8 cellular contexts compared by ENCODE assay signal in the genomic region with DNA sequence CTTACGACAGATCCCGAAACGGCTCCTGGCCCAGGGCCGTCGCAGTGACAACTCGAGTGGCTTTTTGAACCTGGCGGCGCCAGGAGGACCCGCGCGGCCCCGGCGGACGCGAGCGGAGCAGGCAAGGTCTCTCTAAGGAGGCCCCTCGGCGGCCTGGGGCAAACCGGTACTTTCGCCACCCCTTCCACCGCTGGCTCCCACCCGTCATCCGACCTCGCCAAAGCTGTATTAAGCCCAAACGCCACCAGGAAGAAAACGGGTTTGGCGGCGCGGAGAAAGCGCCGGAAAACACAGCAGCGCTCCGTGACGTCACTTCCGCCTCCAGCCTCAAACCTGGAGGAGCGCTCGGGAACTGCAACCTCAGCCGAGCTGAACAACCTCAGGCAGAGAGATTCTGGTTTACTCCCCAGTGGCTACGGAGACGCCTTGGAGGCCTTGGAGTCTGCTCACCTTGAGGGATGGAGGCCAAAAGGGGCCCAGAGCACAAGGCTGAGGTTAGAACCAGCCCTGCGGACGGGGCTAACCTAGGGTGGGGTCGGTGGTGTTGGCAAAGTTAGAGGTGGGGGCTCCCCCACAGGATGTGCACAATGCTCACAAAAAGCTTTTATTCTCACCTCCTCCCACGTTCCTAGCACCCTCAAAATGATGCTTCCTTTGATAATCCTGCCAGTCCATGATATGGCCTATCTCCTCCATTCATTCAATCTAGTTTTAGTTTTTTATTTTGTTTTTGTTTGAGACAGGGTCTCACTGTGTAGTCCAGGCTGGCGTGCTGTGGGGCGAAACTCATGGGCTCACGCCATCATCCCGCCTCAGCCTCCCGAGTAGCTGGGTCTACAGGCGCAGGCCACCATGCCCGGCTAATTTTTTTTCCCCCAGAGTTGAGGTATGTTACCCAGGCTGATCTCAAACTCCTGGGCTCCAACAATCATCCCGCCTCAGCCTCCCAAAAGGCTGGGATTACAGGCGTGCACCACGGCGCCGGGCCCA. TPM values are rescaled to one million over a fixed set of nuclear protein-coding genes. Genes with fewer than 3 reads are reported as not detected.
DNase-seq lines count a peak whose midpoint lies in the region; ATAC-seq and TF ChIP-seq lines count a peak whose summit lies in the region.

A gene (minus strand): TSS at position 295 of the 990 bp plus-strand sequence. CDS start 15,484 bp downstream, outside the sequence.

- no peaks in the 10 kb centered on the region for H3K4me1 ChIP-seq in mammary epithelial cell (ENCODE audit: insufficient read depth, low read length)

- H3K4me1 Mint-ChIP-seq in immature natural killer cell, result peaks cover 43 to 70% of the 10 kb centered on the region in 2 donors

- H3K27ac ChIP-seq in WERI-Rb-1, result peak within 1 kb of the TSS; percentile 85
- peak within 1 kb of the TSS; percentile 78 for H3K27ac ChIP-seq in mammary epithelial cell (ENCODE audit: insufficient read depth, low read depth, low read length)

- 51% methylated on average over 18 of the region's 56 CpGs for WGBS in mammary epithelial cell (ENCODE audit: low coverage, missing lambda C conversion rate)

- H4K20me1 ChIP-seq in mammary epithelial cell (ENCODE audit: insufficient read depth, low read length), result no peaks in the 10 kb centered on the region

- in situ Hi-C loops in mammary epithelial cell (cut with MboI; ENCODE audit: low sequenced_read_pairs in 2 of 2), result no loop called here

- H3K9me3 ChIP-seq in WERI-Rb-1 (ENCODE audit: severe bottlenecking) (no peaks in the 10 kb centered on the region), mammary epithelial cell (replicated peaks; ENCODE audit: insufficient read depth, low read length) (peaks cover 3% of the 10 kb centered on the region)

- peaks cover 9 to 25% (median 23%) of the 10 kb centered on the region in 3 donors for H3K36me3 Mint-ChIP-seq in immature natural killer cell

- H3K4me2 ChIP-seq in mammary epithelial cell (ENCODE audit: insufficient read depth, low read depth, low read length), result peak within 1 kb of the TSS; percentile 88

- DNase-seq in AG04449 (ENCODE audit: low read depth, low spot score) (peak; percentile 14), NCI-H2196 treated with DMSO at 0.1 percent for 48 hours (lab: John Stamatoyannopoulos, UW; ENCODE audit: unreplicated experiment) (peak; percentile 79), WERI-Rb-1 (peak; percentile 92), mammary epithelial cell (peak; percentile 87), immature natural killer cell (peak; percentile 92 to 94 (median 92)), smooth muscle cell of the brain vasculature (ENCODE audit: low read depth, low spot score) (peak; percentile 77)

- peaks cover 19% of the 10 kb centered on the region for H3K79me2 ChIP-seq in mammary epithelial cell (ENCODE audit: insufficient read depth, low read length)

- H3K9me3 Mint-ChIP-seq in immature natural killer cell, result no peaks in the 10 kb centered on the region

- intact Hi-C loops in mammary epithelial cell (cut with micrococcal nuclease), result loop anchor here (1.0 to 10.0 kb wide), 5 partner anchors 29 to 359 kb away; a partner anchor contains a TSS

- peak within 1 kb of the TSS; percentile 95 to 99 (median 97) for H3K4me3 Mint-ChIP-seq in immature natural killer cell

- TF ChIP-seq CTCF in AG04449 (IDR thresholded peaks at IDR 0.05; ENCODE audit: insufficient read depth, low read length, missing control alignments) (peak; percentile 75), WERI-Rb-1 (IDR thresholded peaks at IDR 0.05; ENCODE audit: low read depth, low read length) (peak; percentile 70), mammary epithelial cell (conservative IDR thresholded peaks at IDR 0.05 in 1 of 2, IDR thresholded peaks at IDR 0.05 in 1 of 2; ENCODE audit: extremely low read depth in 1 of 2, insufficient read depth in 1 of 2, low read depth in 1 of 2, low read length in 2 of 2) (peak; percentile 53 to 74)

- peaks cover 7 to 13% (median 8%) of the 10 kb centered on the region in 3 donors for H3K27me3 Mint-ChIP-seq in immature natural killer cell (ENCODE audit: low read depth in 3 of 3)

- H3K9ac ChIP-seq in mammary epithelial cell (ENCODE audit: insufficient read depth, low read length), result peak within 1 kb of the TSS; percentile 82

- H3K27ac Mint-ChIP-seq in immature natural killer cell, result peak within 1 kb of the TSS; percentile 96 to 99 (median 98)

- dilution Hi-C loops in mammary epithelial cell (cut with HindIII; ENCODE audit: low sequenced_read_pairs), result no loop called here

- peaks cover 27% of the 10 kb centered on the region for H3K36me3 ChIP-seq in WERI-Rb-1
- peaks cover 4% of the 10 kb centered on the region for H3K36me3 ChIP-seq in mammary epithelial cell (ENCODE audit: insufficient read depth, low read length)

- POLR2A ChIA-PET in AG04449 (lab: Yijun Ruan, JAX), result no interaction called here

- H3K4me3 ChIP-seq in AG04449 (ENCODE audit: low read depth, low read length), result peak within 1 kb of the TSS; percentile 84
- peak within 1 kb of the TSS; percentile 61 for H3K4me3 ChIP-seq in WERI-Rb-1 (ENCODE audit: low read depth, low read length)
- H3K4me3 ChIP-seq in mammary epithelial cell (replicated peaks in 1 of 3; ENCODE audit: insufficient read depth in 1 of 3, low read depth in 2 of 3, low read length in 3 of 3), result peak within 1 kb of the TSS; percentile 70 to 95 (median 84)

- CTCF ChIA-PET in AG04449 (lab: Yijun Ruan, JAX) (interaction anchor here (1.3 to 2.7 kb wide), 5 partner anchors 12 to 230 kb away, joined by 3 to 9 read pairs (median 6); no protein-coding TSS in a partner anchor), mammary epithelial cell (lab: Charles Lee; ENCODE audit: low non-redundant PET) (no interaction called here)

- H3K27me3 ChIP-seq in WERI-Rb-1 (ENCODE audit: insufficient read depth, low read depth, severe bottlenecking), result no peaks in the 10 kb centered on the region
- no peaks in the 10 kb centered on the region for H3K27me3 ChIP-seq in mammary epithelial cell (ENCODE audit: insufficient read depth, low read length)

- ATAC-seq in GM18868 (IDR thresholded peaks at IDR 0.05; ENCODE audit: unreplicated experiment), result peak; percentile 88
- peak; percentile 92 for ATAC-seq in HG03135 (IDR thresholded peaks at IDR 0.05; ENCODE audit: unreplicated experiment)

- TSS peak; percentile 49 for BruUV-seq in mammary epithelial cell (replicated peaks; lab: Mats Ljungman, UMichigan)

- H2AFZ ChIP-seq in mammary epithelial cell (ENCODE audit: low read depth, low read length), result peak within 1 kb of the TSS; percentile 100

RNA-seq across cellular contexts. Expression of the gene that starts here (rescaled TPM):
- 10 to 100 TPM; 10.5 to 14.2 TPM for total RNA-seq in mammary epithelial cell
- polyA plus RNA-seq in mammary epithelial cell, result 6.5 TPM
- polyA minus RNA-seq in mammary epithelial cell, result 13.6 TPM
- 10 to 100 TPM; 15.9 to 23.6 (median 19.6) TPM for polyA plus RNA-seq in immature natural killer cell

Comparison
In these comparisons a context has a peak if more than half of its experiments do, and no peak if none do; other contexts are left out.
1. Peak in every context shown above with its lines: DNase-seq, ATAC-seq, H3K4me3 ChIP-seq and H3K27ac ChIP-seq.
2. DNase-seq: peak in every context shown above with its lines; median percentile 92 in WERI-Rb-1; 92 in immature natural killer cell; 87 in mammary epithelial cell; 79 in NCI-H2196 treated with DMSO at 0.1 percent for 48 hours; 77 in smooth muscle cell of the brain vasculature; 14 in AG04449.